ENCODE assay signal across 1 cellular context in genomic region chr12:46364300-46364696, GRCh38.
TF ChIP-seq lines count a peak whose summit lies in the region.

No MANE protein-coding gene starts in this region.

TF ChIP-seq in K562, 482 proteins besides CTCF, POLR2A, EP300 and RAD21:
- 0 out of 2 replicates have a peak, but pooled peaks have one; percentile 6 for TF ChIP-seq RBFOX2 (IDR thresholded peaks at IDR 0.05; ENCODE audit: low read depth, low read length)
- TF ChIP-seq GABPA (tag; conservative IDR thresholded peaks at IDR 0.05; ENCODE audit: low read depth) = no peak
TF ChIP-seq in K562: peak in this region for 1.
